20 cellular contexts compared by ENCODE assay signal in the genomic region with DNA sequence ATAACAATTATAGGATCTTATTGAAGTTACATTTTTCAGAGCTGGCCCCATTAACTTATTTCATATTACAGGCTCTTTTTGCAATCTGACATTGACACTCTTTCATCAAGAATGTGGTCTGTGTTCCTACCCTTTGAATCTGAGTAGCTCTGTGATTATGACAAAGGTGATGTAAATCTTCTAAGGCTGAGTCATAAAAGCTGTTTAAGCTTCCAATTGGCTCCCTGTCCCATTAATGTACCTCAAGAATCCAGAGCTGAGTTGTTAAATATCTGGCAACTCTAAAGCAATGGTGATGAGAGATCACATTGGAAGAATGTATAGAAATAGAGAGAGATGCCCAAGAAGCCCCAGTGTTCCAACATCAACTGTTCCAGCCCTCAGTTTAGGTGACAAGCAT.
"Had no signal": no experiment of that assay in that cellular context is flagged by ENCODE, and none has a peak within 500 bp of the region (broad histone marks: within the 10 kb centered on the region; RNA-seq: fewer than 3 reads in every experiment).

No MANE protein-coding gene starts in this region.

- H3K4me3 ChIP-seq: coronary artery, heart right ventricle, neural progenitor cell, psoas muscle, testis had no signal

- H3K27ac Mint-ChIP-seq: activated naive CD8-positive, alpha-beta T cell treated with anti-CD3 and anti-CD28 coated beads, Interleukin-2, amount 10 ng/mL, durations not matched to agents 7 days and 5 days; naive thymus-derived CD4-positive, alpha-beta T cell; neural progenitor cell; stimulated activated effector memory CD8-positive, alpha-beta T cell treated with anti-CD3 and anti-CD28 coated beads, Interleukin-12 subunit alpha, Interleukin-12 subunit beta, amount 100 ng/mL, for 72 hours; T-helper 1 cell treated with Interleukin-12 subunit alpha and Interleukin-12 subunit beta and Interleukin-4 antibody, amounts not matched to agents 30 μg/mL and 1 μg/mL, for 36 hours; type B pancreatic cell had no signal

- H3K27me3 ChIP-seq: brain microvascular endothelial cell, heart right ventricle, neural progenitor cell, testis had no signal

- H3K9me3 Mint-ChIP-seq: activated naive CD8-positive, alpha-beta T cell treated with anti-CD3 and anti-CD28 coated beads, Interleukin-2, amount 10 ng/mL, durations not matched to agents 7 days and 5 days; neural progenitor cell; type B pancreatic cell had no signal

- H3K4me1 Mint-ChIP-seq: activated naive CD8-positive, alpha-beta T cell treated with anti-CD3 and anti-CD28 coated beads, Interleukin-2, amount 10 ng/mL, durations not matched to agents 7 days and 5 days; naive thymus-derived CD4-positive, alpha-beta T cell; neural progenitor cell; stimulated activated effector memory CD8-positive, alpha-beta T cell treated with anti-CD3 and anti-CD28 coated beads, Interleukin-12 subunit alpha, Interleukin-12 subunit beta, amount 100 ng/mL, for 72 hours had no signal

- H3K36me3 ChIP-seq: brain microvascular endothelial cell, heart right ventricle, neural progenitor cell had no signal

- H3K4me1 ChIP-seq: heart right ventricle, neural progenitor cell, psoas muscle, testis had no signal

- H3K4me3 Mint-ChIP-seq: activated naive CD8-positive, alpha-beta T cell treated with anti-CD3 and anti-CD28 coated beads, Interleukin-2, amount 10 ng/mL, durations not matched to agents 7 days and 5 days; naive thymus-derived CD4-positive, alpha-beta T cell; neural progenitor cell; stimulated activated effector memory CD8-positive, alpha-beta T cell treated with anti-CD3 and anti-CD28 coated beads, Interleukin-12 subunit alpha, Interleukin-12 subunit beta, amount 100 ng/mL, for 72 hours; T-helper 1 cell treated with Interleukin-12 subunit alpha and Interleukin-12 subunit beta and Interleukin-4 antibody, amounts not matched to agents 30 μg/mL and 1 μg/mL, for 36 hours; type B pancreatic cell had no signal

- H3K27ac ChIP-seq: brain microvascular endothelial cell, coronary artery, heart right ventricle, neural progenitor cell, psoas muscle, testis, VCaP had no signal

- H3K36me3 Mint-ChIP-seq: activated naive CD8-positive, alpha-beta T cell treated with anti-CD3 and anti-CD28 coated beads, Interleukin-2, amount 10 ng/mL, durations not matched to agents 7 days and 5 days; naive thymus-derived CD4-positive, alpha-beta T cell; neural progenitor cell; stimulated activated effector memory CD8-positive, alpha-beta T cell treated with anti-CD3 and anti-CD28 coated beads, Interleukin-12 subunit alpha, Interleukin-12 subunit beta, amount 100 ng/mL, for 72 hours; type B pancreatic cell had no signal

- DNase-seq: activated CD4-positive, alpha-beta T cell treated with anti-CD3 and anti-CD28 coated beads, Interleukin-2, amount 50 U/mL, for 4 hours; activated CD4-positive, CD25-positive, alpha-beta regulatory T cell treated with anti-CD3 and anti-CD28 coated beads, Interleukin-2, amount 50 U/mL, for 72 hours; activated naive CD4-positive, alpha-beta T cell; activated naive CD8-positive, alpha-beta T cell treated with anti-CD3 and anti-CD28 coated beads, Interleukin-2, amount 10 ng/mL, durations not matched to agents 7 days and 5 days; activated T-cell treated with anti-CD3 and anti-CD28 coated beads for 4 hours; amygdala; brain microvascular endothelial cell; heart right ventricle; mesendoderm; naive thymus-derived CD4-positive, alpha-beta T cell; psoas muscle; stimulated activated CD4-positive, alpha-beta T cell treated with anti-CD3 and anti-CD28 coated beads, Interleukin-4, amount 100 ng/mL, for 24 hours; testis had no signal

- H3K9me3 ChIP-seq: psoas muscle, testis had no signal

- ATAC-seq: heart right ventricle; naive thymus-derived CD4-positive, alpha-beta T cell; psoas muscle; sciatic nerve; stimulated activated effector memory CD8-positive, alpha-beta T cell treated with anti-CD3 and anti-CD28 coated beads, Interleukin-12 subunit alpha, Interleukin-12 subunit beta, amount 100 ng/mL, for 72 hours had no signal

- H3K27me3 Mint-ChIP-seq: activated naive CD8-positive, alpha-beta T cell treated with anti-CD3 and anti-CD28 coated beads, Interleukin-2, amount 10 ng/mL, durations not matched to agents 7 days and 5 days; naive thymus-derived CD4-positive, alpha-beta T cell; type B pancreatic cell had no signal
